Comparison of ENCODE assay signal across 1 cellular context in the genomic region with DNA sequence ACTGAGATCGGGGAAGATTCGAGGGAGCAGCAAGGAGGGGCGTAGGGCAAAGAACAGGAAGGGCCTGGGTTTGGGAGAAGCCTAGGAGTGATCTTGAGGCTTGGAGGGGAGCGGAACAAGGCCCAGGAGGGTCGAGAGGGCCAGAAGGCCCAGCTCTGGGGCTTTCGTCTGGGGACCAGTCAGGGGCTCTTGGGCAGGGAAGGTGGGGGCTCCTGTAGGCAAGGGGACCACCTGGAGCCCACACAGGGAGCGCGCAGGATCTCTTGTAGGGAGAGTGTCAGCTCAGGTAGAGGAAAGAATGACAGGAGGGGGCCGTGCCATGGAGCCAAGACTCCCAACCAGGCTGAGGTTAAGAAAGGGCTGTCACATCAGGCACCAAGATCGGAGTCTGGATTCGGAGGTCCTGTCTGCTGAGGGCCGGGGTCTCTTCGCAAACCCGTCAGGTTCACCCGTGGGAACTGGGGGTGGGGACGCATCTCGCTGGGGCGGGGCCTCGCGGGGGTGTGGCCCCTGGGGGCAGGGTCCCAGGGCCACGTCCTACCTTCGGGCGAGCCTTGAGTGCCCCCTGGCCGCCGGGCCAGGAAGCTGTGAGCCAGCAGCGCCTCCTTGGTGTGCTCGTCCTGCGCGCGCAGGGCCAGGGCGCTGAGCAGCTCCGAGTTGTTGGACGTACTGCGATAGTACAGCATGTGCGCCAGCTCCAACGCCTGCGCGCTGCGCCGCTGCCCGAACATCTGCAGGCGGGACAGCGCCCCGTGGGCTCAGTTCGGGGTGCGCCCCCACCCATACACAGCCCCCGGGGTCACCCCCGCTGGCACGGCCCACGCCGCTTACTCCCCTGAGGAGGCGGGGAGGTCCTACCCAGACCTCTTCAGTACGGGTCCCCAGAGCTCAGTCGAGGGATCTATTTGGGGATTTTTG.
TF ChIP-seq lines count a peak whose summit lies in the region.

No MANE protein-coding gene starts in this region.

TF ChIP-seq in H1, 55 proteins besides CTCF, POLR2A, EP300 and RAD21:
- TF ChIP-seq NRF1 (IDR thresholded peaks at IDR 0.05; ENCODE audit: low read depth, low read length) = peak; percentile 46
- 0 out of 2 replicates have a peak, but pooled peaks have one; percentile 51 for TF ChIP-seq RBBP5 (IDR thresholded peaks at IDR 0.05; ENCODE audit: borderline replicate concordance, low read depth, low read length)
- TF ChIP-seq GABPA (IDR thresholded peaks at IDR 0.05; ENCODE audit: borderline replicate concordance, insufficient read depth, low read length) = peak; percentile 38; the same call in 1 of the 2 replicates
- TF ChIP-seq, protein P1, sequence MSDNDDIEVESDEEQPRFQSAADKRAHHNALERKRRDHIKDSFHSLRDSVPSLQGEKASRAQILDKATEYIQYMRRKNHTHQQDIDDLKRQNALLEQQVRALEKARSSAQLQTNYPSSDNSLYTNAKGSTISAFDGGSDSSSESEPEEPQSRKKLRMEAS (IDR thresholded peaks at IDR 0.05) = peak; percentile 93
- TF ChIP-seq SP1 (IDR thresholded peaks at IDR 0.05; ENCODE audit: low read depth, low read length) = peak; percentile 58; the same call in 1 of the 2 replicates
- peak; percentile 64; the same call in 1 of the 2 replicates for TF ChIP-seq SP4 (IDR thresholded peaks at IDR 0.05; ENCODE audit: low read length)
- peak; percentile 76 for TF ChIP-seq KDM4A (IDR thresholded peaks at IDR 0.05; ENCODE audit: low read depth, low read length, severe bottlenecking)
- TF ChIP-seq CBX5 (IDR thresholded peaks at IDR 0.05; ENCODE audit: low read depth, low read length) = no peak
- TF ChIP-seq, protein P2, sequence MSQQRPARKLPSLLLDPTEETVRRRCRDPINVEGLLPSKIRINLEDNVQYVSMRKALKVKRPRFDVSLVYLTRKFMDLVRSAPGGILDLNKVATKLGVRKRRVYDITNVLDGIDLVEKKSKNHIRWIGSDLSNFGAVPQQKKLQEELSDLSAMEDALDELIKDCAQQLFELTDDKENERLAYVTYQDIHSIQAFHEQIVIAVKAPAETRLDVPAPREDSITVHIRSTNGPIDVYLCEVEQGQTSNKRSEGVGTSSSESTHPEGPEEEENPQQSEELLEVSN (IDR thresholded peaks at IDR 0.05) = peak; percentile 70
- 0 out of 2 replicates have a peak, but pooled peaks have one; percentile 42 for TF ChIP-seq PHF8 (conservative IDR thresholded peaks at IDR 0.05; ENCODE audit: low read depth, low read length)
- TF ChIP-seq YY1 (IDR thresholded peaks at IDR 0.05; ENCODE audit: low read depth, low read length) = no peak
- peak; percentile 38; the same call in 1 of the 2 replicates for TF ChIP-seq CREB1 (IDR thresholded peaks at IDR 0.05)
- no peak for TF ChIP-seq SP2 (IDR thresholded peaks at IDR 0.05; ENCODE audit: low read length)
- TF ChIP-seq HDAC6 (IDR thresholded peaks at IDR 0.05; ENCODE audit: low read depth, low read length) = no peak
- TF ChIP-seq ASH2L (IDR thresholded peaks at IDR 0.05; ENCODE audit: low read length) = peak; percentile 42
- TF ChIP-seq, protein P3, sequence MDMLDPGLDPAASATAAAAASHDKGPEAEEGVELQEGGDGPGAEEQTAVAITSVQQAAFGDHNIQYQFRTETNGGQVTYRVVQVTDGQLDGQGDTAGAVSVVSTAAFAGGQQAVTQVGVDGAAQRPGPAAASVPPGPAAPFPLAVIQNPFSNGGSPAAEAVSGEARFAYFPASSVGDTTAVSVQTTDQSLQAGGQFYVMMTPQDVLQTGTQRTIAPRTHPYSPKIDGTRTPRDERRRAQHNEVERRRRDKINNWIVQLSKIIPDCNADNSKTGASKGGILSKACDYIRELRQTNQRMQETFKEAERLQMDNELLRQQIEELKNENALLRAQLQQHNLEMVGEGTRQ (IDR thresholded peaks at IDR 0.05; ENCODE audit: low read length) = no peak
- TF ChIP-seq JUN (IDR thresholded peaks at IDR 0.05; ENCODE audit: low read depth, low read length) = no peak
- TF ChIP-seq CHD2 (IDR thresholded peaks at IDR 0.05; ENCODE audit: low read length) = 0 out of 2 replicates have a peak, but pooled peaks have one; percentile 41
